ENCODE assay signal across 9 cellular contexts in the genomic region with DNA sequence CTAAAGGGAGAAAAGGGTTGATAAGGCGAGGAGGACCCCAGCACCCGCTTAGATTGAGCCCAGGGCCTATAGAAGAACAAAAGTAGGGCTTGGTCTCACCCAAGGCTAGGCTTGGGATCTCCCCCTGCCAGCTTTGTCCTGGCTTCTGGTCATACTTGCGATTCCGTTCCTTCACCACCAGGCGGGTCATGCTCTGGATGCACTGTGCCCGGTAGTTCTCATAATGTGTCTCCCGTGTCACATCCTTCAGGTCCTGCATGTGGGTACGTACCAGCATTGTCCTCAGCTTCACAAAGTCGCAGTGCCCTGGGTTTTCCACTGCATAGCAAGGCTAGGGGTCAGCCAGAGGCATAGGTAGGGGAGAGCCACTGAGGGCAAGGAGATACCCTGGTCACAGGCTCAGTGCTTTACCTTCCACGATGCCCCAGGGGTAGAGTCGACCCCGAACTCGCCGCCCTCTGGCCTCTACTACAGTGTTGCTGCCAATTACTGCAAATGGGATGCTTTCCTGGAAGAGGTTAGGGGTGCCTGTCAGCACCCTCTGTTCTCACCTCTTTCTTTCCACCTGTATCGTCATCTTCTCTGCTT. TPM values are rescaled to one million over a fixed set of nuclear protein-coding genes. Genes with fewer than 3 reads are reported as not detected.
A peak's percentile ranks its signal among the peaks of the same experiment; 100 is the strongest.
DNase-seq lines count a peak whose midpoint lies in the region; ATAC-seq and TF ChIP-seq lines count a peak whose summit lies in the region.
"Had no signal": no experiment of that assay in that cellular context is flagged by ENCODE, and none has a peak within 500 bp of the region (broad histone marks: within the 10 kb centered on the region; RNA-seq: fewer than 3 reads in every experiment).

No MANE protein-coding gene starts in this region.

- intact Hi-C loops in A673 (cut with micrococcal nuclease; ENCODE audit: unreplicated experiment) = no loop called here

- no peak for ATAC-seq in natural killer cell treated with Interleukin-12 subunit alpha and Interleukin-12 subunit beta and Interleukin-15 and Interleukin-18, amount 100 ng/mL, for 72 hours
- ATAC-seq in HG02884 (IDR thresholded peaks at IDR 0.05; ENCODE audit: unreplicated experiment) = no peak

- no peaks in the 10 kb centered on the region for H3K36me3 Mint-ChIP-seq in natural killer cell treated with Interleukin-12 subunit alpha and Interleukin-12 subunit beta and Interleukin-15 and Interleukin-18, amount 100 ng/mL, for 72 hours

- TF ChIP-seq CTCF in A673 (conservative IDR thresholded peaks at IDR 0.05; ENCODE audit: low read depth, low read length) (peak; percentile 37; the same call in 1 of the 2 replicates), Peyer's patch (IDR thresholded peaks at IDR 0.05) (peak in 4 of 6 experiments; percentile 34 to 52 (median 39)), fibroblast of villous mesenchyme (IDR thresholded peaks at IDR 0.05; ENCODE audit: insufficient read depth, low read depth, low read length) (peak; percentile 50)

- POLR2A ChIA-PET in A673 (lab: Charles Lee; ENCODE audit: low non-redundant PET) = no interaction called here

- CTCF ChIA-PET in A673 (lab: Charles Lee) = interaction anchor here (0.9 kb wide), 1 partner anchor 484 kb away, joined by 3 read pairs; no protein-coding TSS in a partner anchor

- H3K36me3 ChIP-seq in A673 (ENCODE audit: insufficient read depth, low read length, poor library complexity, severe bottlenecking) (no peaks in the 10 kb centered on the region), Peyer's patch (no peaks in the 10 kb centered on the region)

- H3K4me1 ChIP-seq in A673 (ENCODE audit: insufficient read depth, low read length, poor library complexity, severe bottlenecking) (peaks cover 15% of the 10 kb centered on the region), Peyer's patch (peaks cover 0 to 12% (median 8%) of the 10 kb centered on the region in 4 donors)

- DNase-seq in A673 (ENCODE audit: low spot score) (peak; percentile 30), ELR (ENCODE audit: low read depth) (peak; percentile 58), Peyer's patch (no peak), fibroblast of villous mesenchyme (ENCODE audit: low read depth) (no peak), HCEC 1CT (no peak), NCI-H1694 (lab: John Stamatoyannopoulos, UW) (no peak)
- DNase-seq in natural killer cell treated with Interleukin-12 subunit alpha and Interleukin-12 subunit beta and Interleukin-15 and Interleukin-18, amount 100 ng/mL, for 72 hours (ENCODE audit: low spot score) = no peak
- DNase-seq: NCI-H1436 had no signal

- no peak overlapping the region for H3K27ac ChIP-seq in A673 (ENCODE audit: low read depth, low read length, poor library complexity, severe bottlenecking)
- no peak overlapping the region for H3K27ac ChIP-seq in Peyer's patch

- no TSS peak for BruUV-seq in A673 (replicated peaks; lab: Mats Ljungman, UMichigan)

- H3K4me1 Mint-ChIP-seq in natural killer cell treated with Interleukin-12 subunit alpha and Interleukin-12 subunit beta and Interleukin-15 and Interleukin-18, amount 100 ng/mL, for 72 hours (ENCODE audit: low read depth in 2 of 2) = peaks cover 13 to 20% of the 10 kb centered on the region in 2 donors

- no peak overlapping the region for H3K4me3 ChIP-seq in A673 (ENCODE audit: low read depth, low read length, poor library complexity, severe bottlenecking)
- no peak overlapping the region for H3K4me3 ChIP-seq in Peyer's patch
- no peak overlapping the region for H3K4me3 ChIP-seq in fibroblast of villous mesenchyme (ENCODE audit: low read depth, low read length)

- H3K4me3 Mint-ChIP-seq in natural killer cell treated with Interleukin-12 subunit alpha and Interleukin-12 subunit beta and Interleukin-15 and Interleukin-18, amount 100 ng/mL, for 72 hours = no peak overlapping the region

- no peaks in the 10 kb centered on the region for H3K27me3 Mint-ChIP-seq in natural killer cell treated with Interleukin-12 subunit alpha and Interleukin-12 subunit beta and Interleukin-15 and Interleukin-18, amount 100 ng/mL, for 72 hours

- H3K9me3 ChIP-seq in A673 (ENCODE audit: low read depth, low read length, poor library complexity, severe bottlenecking) (no peaks in the 10 kb centered on the region), Peyer's patch (no peaks in the 10 kb centered on the region)

- no peak for TF ChIP-seq POLR2A in Peyer's patch (IDR thresholded peaks at IDR 0.05)

- H3K27me3 ChIP-seq in A673 (replicated peaks; ENCODE audit: insufficient read depth, low read depth, low read length, poor library complexity) (no peaks in the 10 kb centered on the region), Peyer's patch (no peaks in the 10 kb centered on the region)

- H3K9me3 Mint-ChIP-seq in natural killer cell treated with Interleukin-12 subunit alpha and Interleukin-12 subunit beta and Interleukin-15 and Interleukin-18, amount 100 ng/mL, for 72 hours = no peaks in the 10 kb centered on the region

- H3K27ac Mint-ChIP-seq in natural killer cell treated with Interleukin-12 subunit alpha and Interleukin-12 subunit beta and Interleukin-15 and Interleukin-18, amount 100 ng/mL, for 72 hours = no peak overlapping the region

RNA-seq across cellular contexts. Expression of gene MTMR4, which starts 6.5 kb away (rescaled TPM):
- total RNA-seq in A673 (2021) (79.4 and 81.9 TPM in 2 replicates), Peyer's patch (100 to 1,000 TPM in 2 of 4 donors, 10 to 100 TPM in 2; 46.2 to 129 (median 105) TPM), fibroblast of villous mesenchyme (39.6 and 44.9 TPM in 2 replicates)
- 100 to 1,000 TPM in 1 of 2 donors, 10 to 100 TPM in 1; 60.1 to 104 TPM for total RNA-seq in natural killer cell treated with Interleukin-12 subunit alpha and Interleukin-12 subunit beta and Interleukin-15 and Interleukin-18, amount 100 ng/mL, for 72 hours

RNA-seq across cellular contexts. Expression of gene HSF5, which starts 32.7 kb away (rescaled TPM):
- total RNA-seq in A673 (2021) (0.06 and 0.17 TPM in 2 replicates), Peyer's patch (under 1 TPM in 2 of 4 donors, not detected in 2; 0.28 to 0.83 TPM), fibroblast of villous mesenchyme (under 0.01 TPM in 1 of 2 replicates, not detected in the other)
- 1 to 10 TPM; 1.7 to 3.3 TPM for total RNA-seq in natural killer cell treated with Interleukin-12 subunit alpha and Interleukin-12 subunit beta and Interleukin-15 and Interleukin-18, amount 100 ng/mL, for 72 hours

Comparison
In these comparisons a context has a peak if more than half of its experiments do, and no peak if none do; other contexts are left out.
1. DNase-seq: peak in A673 (single experiment) and ELR (single experiment); none in Peyer's patch (0 of 3), fibroblast of villous mesenchyme (single experiment), natural killer cell treated with Interleukin-12 subunit alpha and Interleukin-12 subunit beta and Interleukin-15 and Interleukin-18, amount 100 ng/mL, for 72 hours (single experiment), HCEC 1CT (single experiment) and NCI-H1694 (single experiment).
2. Peak in every context shown above with its lines, with median percentiles within 50 percentile points of each other: CTCF ChIP-seq.